In genomic region chrX:152831391-152831790, GRCh38 we compare ENCODE assay signal across 8 cellular contexts. TPM values are rescaled to one million over a fixed set of nuclear protein-coding genes. Genes with fewer than 3 reads are reported as not detected.
DNase-seq lines count a peak whose midpoint lies in the region; ATAC-seq and TF ChIP-seq lines count a peak whose summit lies in the region.

No MANE protein-coding gene starts in this region.

- DNase-seq in Caco-2 (no peak), epithelial cell of proximal tubule (ENCODE audit: low read depth) (no peak), ovary (no peak), NCI-H510A (lab: John Stamatoyannopoulos, UW) (no peak), NOMO-1 treated with DMSO at 0.1 percent for 48 hours (lab: John Stamatoyannopoulos, UW; ENCODE audit: unreplicated experiment) (no peak)

- H3K4me3 ChIP-seq in Caco-2 (ENCODE audit: low read depth, low read length), result peak overlapping the region; percentile 82
- peak overlapping the region; percentile 97 for H3K4me3 ChIP-seq in OCI-LY3 (ENCODE audit: low read length)
- H3K4me3 ChIP-seq in epithelial cell of proximal tubule (ENCODE audit: low read depth, low read length), result peak overlapping the region; percentile 81
- H3K4me3 ChIP-seq in ovary, result peak overlapping the region; percentile 57

- no peak for ATAC-seq in GM19463 (IDR thresholded peaks at IDR 0.05; ENCODE audit: unreplicated experiment)
- no peak for ATAC-seq in esophagus mucosa

- peak overlapping the region; percentile 80 for H3K4me2 ChIP-seq in OCI-LY3 (ENCODE audit: low read length)

- TF ChIP-seq EP300 in ovary (IDR thresholded peaks at IDR 0.05), result no peak

- H3K27me3 ChIP-seq in Caco-2 (replicated peaks; ENCODE audit: control insufficient read depth, insufficient read depth, low read length), result no peaks in the 10 kb centered on the region
- H3K27me3 ChIP-seq in OCI-LY3 (ENCODE audit: low read depth, low read length), result no peaks in the 10 kb centered on the region
- H3K27me3 ChIP-seq in ovary, result no peaks in the 10 kb centered on the region

- H3K27me3 Mint-ChIP-seq in Caco-2 (ENCODE audit: insufficient read depth, unreplicated experiment), result no peaks in the 10 kb centered on the region

- H3K4me3 Mint-ChIP-seq in Caco-2 (ENCODE audit: unreplicated experiment), result peak overlapping the region; percentile 97

- H3K9me3 ChIP-seq in Caco-2 (no peaks in the 10 kb centered on the region), OCI-LY3 (ENCODE audit: insufficient read depth, low read length) (no peaks in the 10 kb centered on the region), ovary (no peaks in the 10 kb centered on the region)

- peaks cover 42% of the 10 kb centered on the region for H3K79me2 ChIP-seq in OCI-LY3 (ENCODE audit: low read length)

- no peaks in the 10 kb centered on the region for H3K9me3 Mint-ChIP-seq in Caco-2 (ENCODE audit: unreplicated experiment)

- no peak overlapping the region for H2AFZ ChIP-seq in OCI-LY3 (ENCODE audit: low read depth, low read length)

- POLR2A ChIA-PET in Caco-2 (lab: Charles Lee), result interaction anchor here (0.6 to 1.2 kb wide), 2 partner anchors 10 to 110 kb away, joined by 4 to 8 read pairs; no protein-coding TSS in a partner anchor

- CTCF ChIA-PET in Caco-2 (lab: Charles Lee), result interaction anchor here (1.3 kb wide), 1 partner anchor 10 kb away, joined by 4 read pairs; no protein-coding TSS in a partner anchor

- H3K36me3 ChIP-seq in Caco-2 (ENCODE audit: control insufficient read depth, insufficient read depth, low read length) (no peaks in the 10 kb centered on the region; the same call in 1 of the 2 replicates), OCI-LY3 (replicated peaks; ENCODE audit: low read depth, low read length) (peaks cover 10% of the 10 kb centered on the region), ovary (no peaks in the 10 kb centered on the region)

- intact Hi-C loops in Caco-2 (cut with micrococcal nuclease; ENCODE audit: unreplicated experiment), result loop anchor here (5.0 kb wide), 1 partner anchor 96 kb away; no protein-coding TSS in a partner anchor
- intact Hi-C loops in ovary (cut with DNase I), result no loop called here

- no peak for TF ChIP-seq POLR2A in ovary (IDR thresholded peaks at IDR 0.05)

- H4K20me1 ChIP-seq in OCI-LY3 (ENCODE audit: insufficient read depth, low read length), result no peaks in the 10 kb centered on the region

- H3K4me1 ChIP-seq in Caco-2 (no peaks in the 10 kb centered on the region), OCI-LY3 (ENCODE audit: low read length) (peaks cover 11% of the 10 kb centered on the region), ovary (ENCODE audit: insufficient read depth) (no peaks in the 10 kb centered on the region)

- H3K27ac ChIP-seq in OCI-LY3 (ENCODE audit: low read length) (peak overlapping the region; percentile 24; the same call in 1 of the 2 replicates), ovary (peak overlapping the region in 1 of 2 donors; percentile 27)

- no peaks in the 10 kb centered on the region for H3K4me1 Mint-ChIP-seq in Caco-2 (ENCODE audit: low read depth, unreplicated experiment)

- H3K27ac Mint-ChIP-seq in Caco-2 (ENCODE audit: unreplicated experiment), result peak overlapping the region; percentile 98

- WGBS in ovary, 3 donors, result 29 to 37% (median 33%) methylated on average over 10 of the region's 10 CpGs

- peaks cover 32% of the 10 kb centered on the region for H3K36me3 Mint-ChIP-seq in Caco-2 (ENCODE audit: insufficient read depth, unreplicated experiment)

- peak overlapping the region; percentile 81 for H3K9ac ChIP-seq in OCI-LY3 (ENCODE audit: low read length)

- BruUV-seq in Caco-2 (replicated peaks; lab: Mats Ljungman, UMichigan), result TSS peak; percentile 72

- TF ChIP-seq CTCF in Caco-2 (IDR thresholded peaks at IDR 0.05; ENCODE audit: insufficient read depth in 1 of 2, low read depth in 1 of 2, low read length in 1 of 2, severe bottlenecking in 1 of 2, unreplicated experiment in 1 of 2) (no peak), OCI-LY3 (IDR thresholded peaks at IDR 0.05; ENCODE audit: low read depth, low read length) (no peak), epithelial cell of proximal tubule (conservative IDR thresholded peaks at IDR 0.05; ENCODE audit: low read depth, low read length) (no peak), ovary (IDR thresholded peaks at IDR 0.05) (no peak)

RNA-seq across cellular contexts. Expression of gene NSDHL, which starts 0.5 kb away (rescaled TPM):
- total RNA-seq in Caco-2 (2022) (30.5 and 34.9 TPM in 2 replicates), epithelial cell of proximal tubule (19.3 and 47.4 TPM in 2 replicates), ovary (10 to 100 TPM in 6 of 7 donors, 1 to 10 TPM in 1; 5.0 to 33.8 (median 12.3) TPM), esophagus mucosa (47.4 TPM)
- 10 to 100 TPM; 11.9 to 48.6 TPM for polyA plus RNA-seq in ovary

RNA-seq across cellular contexts. Expression of gene CETN2, which starts 0.8 kb away (rescaled TPM):
- total RNA-seq in Caco-2 (2022) (23.8 and 23.9 TPM in 2 replicates), epithelial cell of proximal tubule (34.4 and 53.7 TPM in 2 replicates), ovary (10 to 100 TPM; 18.5 to 94.3 (median 48.1) TPM), esophagus mucosa (32.4 TPM)
- polyA plus RNA-seq in ovary, result 100 to 1,000 TPM in 1 of 2 donors, 10 to 100 TPM in 1; 42.9 to 119 TPM
